Comparison of ENCODE assay signal across 8 cellular contexts in the genomic region with DNA sequence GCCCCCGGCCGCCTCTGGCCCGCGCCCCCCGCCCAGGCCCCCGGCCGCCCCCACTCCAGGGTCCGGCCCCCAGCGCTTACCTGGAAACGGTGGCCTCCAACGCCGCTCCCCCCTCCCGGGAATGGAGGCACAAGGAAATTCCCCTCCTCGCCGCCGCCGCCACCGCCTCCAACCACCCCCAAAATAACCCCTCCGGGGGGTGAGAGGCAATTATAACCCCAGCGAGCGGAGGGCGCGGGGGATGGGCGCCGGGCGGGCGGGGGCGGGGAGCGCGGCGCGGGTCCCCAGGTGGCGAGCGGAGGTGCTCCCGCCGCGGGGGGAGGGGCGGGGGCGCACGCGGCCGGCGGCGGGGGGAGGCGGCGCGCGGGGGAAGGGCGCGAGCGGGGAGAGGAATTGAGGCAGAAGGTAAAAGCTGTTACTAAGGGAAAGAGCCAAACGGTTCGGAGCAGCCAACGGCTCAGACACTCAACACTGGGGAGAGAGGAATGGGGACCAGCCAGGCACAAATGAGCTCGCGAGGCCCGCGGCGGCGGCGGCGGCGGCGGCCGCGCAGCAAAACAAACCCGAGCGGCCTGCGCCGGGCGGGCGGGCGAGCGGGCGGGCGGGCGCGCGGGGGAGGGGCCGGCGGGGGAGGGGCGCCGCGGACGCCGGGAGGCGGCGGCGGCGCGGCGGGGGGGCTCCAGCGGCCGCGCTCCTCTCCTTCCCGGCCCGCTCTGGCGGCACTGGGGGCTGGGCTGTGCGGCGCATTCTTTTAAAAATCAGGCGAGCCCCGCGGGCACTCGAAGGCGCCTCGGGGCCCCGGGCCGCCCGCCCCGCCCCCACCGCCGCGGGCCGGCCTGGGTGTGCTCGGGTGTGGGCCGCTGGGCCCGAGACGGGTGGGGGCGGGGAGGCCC. TPM values are rescaled to one million over a fixed set of nuclear protein-coding genes. Genes with fewer than 3 reads are reported as not detected.
DNase-seq lines count a peak whose midpoint lies in the region; ATAC-seq and TF ChIP-seq lines count a peak whose summit lies in the region.

Gene TBL1XR1, minus strand, starts transcription at position 442 of the 893 bp plus-strand sequence. CDS start 132,505 bp downstream, outside the sequence.

- 1 to 2% (median 1%) methylated on average over 33 to 105 of the region's 119 CpGs for WGBS in ovary, 3 donors
- WGBS in thymus: under 1% methylated on average over 117 of the region's 119 CpGs

- H3K27ac ChIP-seq in ovary (peak within 1 kb of the TSS; percentile 94 to 95), thymus (ENCODE audit: low read depth) (peak within 1 kb of the TSS; percentile 97)

- peak within 1 kb of the TSS; percentile 78 for H3K4me3 ChIP-seq in ovary
- peak within 1 kb of the TSS; percentile 99 for H3K4me3 ChIP-seq in thymus (ENCODE audit: low read length)

- DNase-seq in GM10266 (ENCODE audit: extremely low spot score) (peak; percentile 98), NCI-H128 (lab: John Stamatoyannopoulos, UW; ENCODE audit: unreplicated experiment) (peak; percentile 90), SW 1271 (lab: John Stamatoyannopoulos, UW) (peak; percentile 18 to 84), Right ventricle myocardium inferior (ENCODE audit: missing footprints) (peak; percentile 93), ovary (peak; percentile 92 to 94 (median 93))
- DNase-seq in activated naive CD8-positive, alpha-beta T cell treated with anti-CD3 and anti-CD28 coated beads, Interleukin-2, amount 50 U/mL, for 16 hours (ENCODE audit: low read depth, low spot score): peak; percentile 74

- peak; percentile 60 for ATAC-seq in HG02642 (IDR thresholded peaks at IDR 0.05; ENCODE audit: poor library complexity, unreplicated experiment)
- ATAC-seq in Right ventricle myocardium inferior: peak; percentile 93

- TF ChIP-seq EP300 in ovary (IDR thresholded peaks at IDR 0.05): peak; percentile 61

- H3K9me3 ChIP-seq in ovary (no peaks in the 10 kb centered on the region), thymus (ENCODE audit: control insufficient read depth) (no peaks in the 10 kb centered on the region)

- H3K4me1 ChIP-seq in ovary (ENCODE audit: insufficient read depth) (no peaks in the 10 kb centered on the region), thymus (ENCODE audit: control insufficient read depth, insufficient read depth, low read length) (peaks cover 18% of the 10 kb centered on the region)

- intact Hi-C loops in Right ventricle myocardium inferior (cut with DNase I): loop anchor here (1.0 to 10.0 kb wide), 9 partner anchors 95 to 1188 kb away; no protein-coding TSS in a partner anchor
- intact Hi-C loops in ovary (cut with DNase I): loop anchor here (1.0 to 10.0 kb wide), 9 partner anchors 132 to 1128 kb away; no protein-coding TSS in a partner anchor

- H3K36me3 ChIP-seq in ovary (no peaks in the 10 kb centered on the region), thymus (ENCODE audit: control insufficient read depth, insufficient read depth) (no peaks in the 10 kb centered on the region)

- H3K27me3 ChIP-seq in ovary (no peaks in the 10 kb centered on the region), thymus (ENCODE audit: control insufficient read depth, insufficient read depth) (no peaks in the 10 kb centered on the region)

- TF ChIP-seq CTCF in GM10266 (IDR thresholded peaks at IDR 0.05; ENCODE audit: control insufficient read depth, insufficient read depth, low read depth, missing control alignments) (no peak), ovary (IDR thresholded peaks at IDR 0.05) (no peak)

- TF ChIP-seq POLR2A in ovary (IDR thresholded peaks at IDR 0.05): no peak

RNA-seq across cellular contexts. Expression of gene TBL1XR1, which starts in this region (rescaled TPM):
- total RNA-seq in Right ventricle myocardium inferior (96.8 TPM), ovary (100 to 1,000 TPM in 5 of 7 donors, 10 to 100 TPM in 2; 73.8 to 160 (median 132) TPM)
- polyA plus RNA-seq in ovary (10 to 100 TPM; 30.0 to 36.2 TPM), thymus (66.5 TPM)

Comparison
In these comparisons a context has a peak if more than half of its experiments do, and no peak if none do; other contexts are left out.
1. Peak in every context shown above with its lines: DNase-seq, ATAC-seq, H3K4me3 ChIP-seq and H3K27ac ChIP-seq.